Comparison of ENCODE assay signal across 28 cellular contexts in the genomic region with DNA sequence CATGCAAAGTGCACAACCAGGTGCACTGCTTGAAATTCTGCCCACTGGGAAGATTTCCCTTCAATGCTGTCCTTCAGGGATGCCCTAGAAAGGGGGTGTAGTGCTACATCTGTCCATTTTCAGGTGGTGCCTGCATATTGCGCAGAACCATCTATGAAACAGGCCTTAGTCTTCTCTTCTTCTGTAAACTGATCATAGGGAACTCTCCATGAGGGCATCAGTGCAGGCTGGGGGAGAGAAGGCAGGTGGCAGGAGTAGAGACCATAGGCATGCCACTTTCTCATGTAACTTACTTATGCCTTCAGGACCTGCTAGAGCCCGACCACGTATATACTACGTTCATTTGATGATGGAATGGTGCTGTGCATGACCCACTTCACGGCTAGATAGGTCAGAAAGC.
"Had no signal": no experiment of that assay in that cellular context is flagged by ENCODE, and none has a peak within 500 bp of the region (broad histone marks: within the 10 kb centered on the region; RNA-seq: fewer than 3 reads in every experiment).

No MANE protein-coding gene starts in this region.

- DNase-seq: colonic mucosa; cortex of kidney; dermis blood vessel endothelial cell; dorsolateral prefrontal cortex; effector CD4-positive, alpha-beta T cell; effector CD8-positive, alpha-beta T cell; effector memory CD4-positive, alpha-beta T cell; effector memory CD8-positive, alpha-beta T cell; endodermal cell; erythroblast; esophagus squamous epithelium; foreskin fibroblast; foreskin keratinocyte; foreskin melanocyte; gastrocnemius medialis; glutamatergic neuron; head of caudate nucleus; heart left ventricle; heart right ventricle had no signal

- H3K79me2 ChIP-seq: hepatocyte had no signal

- H3K27ac ChIP-seq: colonic mucosa, coronary artery, dorsolateral prefrontal cortex, epithelial cell of prostate, esophagus squamous epithelium, foreskin keratinocyte, gastrocnemius medialis, gastroesophageal sphincter, heart left ventricle, heart right ventricle, hepatocyte had no signal

- ATAC-seq: effector memory CD8-positive, alpha-beta T cell; esophagus mucosa; foreskin keratinocyte; gastrocnemius medialis; gastroesophageal sphincter; heart left ventricle; heart right ventricle had no signal

- H3K27me3 ChIP-seq: colonic mucosa, dorsolateral prefrontal cortex, esophagus squamous epithelium, foreskin keratinocyte, gastrocnemius medialis, gastroesophageal sphincter, heart left ventricle, heart right ventricle, hepatocyte had no signal

- H3K4me3 ChIP-seq: colonic mucosa, coronary artery, dorsolateral prefrontal cortex, esophagus squamous epithelium, gastrocnemius medialis, gastroesophageal sphincter, heart left ventricle, heart right ventricle, hepatocyte had no signal

- H3K9me3 ChIP-seq: colonic mucosa, gastrocnemius medialis had no signal

- H3K4me2 ChIP-seq: hepatocyte had no signal

- H3K4me1 ChIP-seq: colonic mucosa, foreskin keratinocyte, gastrocnemius medialis, gastroesophageal sphincter, heart left ventricle, heart right ventricle had no signal

- H3K36me3 ChIP-seq: colonic mucosa, esophagus squamous epithelium, gastrocnemius medialis, gastroesophageal sphincter, heart left ventricle, heart right ventricle had no signal

- H2AFZ ChIP-seq: hepatocyte had no signal

- FAIRE-seq: colon, endometrium, endothelial cell of umbilical vein, frontal cortex had no signal
